Comparison of ENCODE assay signal across 14 cellular contexts in genomic region chr5:139416651-139417050, GRCh38. TPM values are rescaled to one million over a fixed set of nuclear protein-coding genes. Genes with fewer than 3 reads are reported as not detected.
DNase-seq lines count a peak whose midpoint lies in the region; FAIRE-seq lines count a peak whose summit lies in the region.
"Had no signal": no experiment of that assay in that cellular context is flagged by ENCODE, and none has a peak within 500 bp of the region (broad histone marks: within the 10 kb centered on the region; RNA-seq: fewer than 3 reads in every experiment).

No MANE protein-coding gene starts in this region.

- no peak overlapping the region for H3K4me3 ChIP-seq in skeletal muscle tissue (ENCODE audit: low read length in 3 of 3)
- H3K4me3 ChIP-seq: A549 had no signal

- no peaks in the 10 kb centered on the region for H3K27me3 ChIP-seq in skeletal muscle tissue (ENCODE audit: control insufficient read depth in 3 of 3, insufficient read depth in 3 of 3, low read length in 3 of 3)

- no peaks in the 10 kb centered on the region for H3K27me3 Mint-ChIP-seq in T-helper 2 cell treated with Interferon-gamma antibody and Interleukin-4, amounts not matched to agents 5 μg/mL and 100 μg/mL, for 36 hours (ENCODE audit: low read depth)
- H3K27me3 Mint-ChIP-seq: dendritic cell treated with granulocyte-macrophage colony-stimulating factor and Interleukin-4, amounts not matched to agents 40 ng/mL and 50 ng/mL, for 4 days had no signal

- peaks cover 51% of the 10 kb centered on the region for H3K4me1 Mint-ChIP-seq in T-helper 2 cell treated with Interferon-gamma antibody and Interleukin-4, amounts not matched to agents 5 μg/mL and 100 μg/mL, for 36 hours (ENCODE audit: low read depth)
- H3K4me1 Mint-ChIP-seq: immature natural killer cell had no signal

- peak overlapping the region; percentile 89 for H3K27ac Mint-ChIP-seq in T-helper 2 cell treated with Interferon-gamma antibody and Interleukin-4, amounts not matched to agents 5 μg/mL and 100 μg/mL, for 36 hours
- H3K27ac Mint-ChIP-seq: dendritic cell treated with granulocyte-macrophage colony-stimulating factor and Interleukin-4, amounts not matched to agents 40 ng/mL and 50 ng/mL, for 4 days; immature natural killer cell had no signal

- peaks cover 18% of the 10 kb centered on the region for H3K36me3 Mint-ChIP-seq in T-helper 2 cell treated with Interferon-gamma antibody and Interleukin-4, amounts not matched to agents 5 μg/mL and 100 μg/mL, for 36 hours (ENCODE audit: low read depth)

- FAIRE-seq in RCC 7860 (lab: Jason Lieb, UNC), result no peak
- FAIRE-seq: A549, HTR-8/SVneo had no signal

- H3K36me3 ChIP-seq in skeletal muscle tissue (ENCODE audit: control insufficient read depth in 3 of 3, insufficient read depth in 3 of 3, low read length in 3 of 3), result peaks cover 2 to 11% (median 3%) of the 10 kb centered on the region in 3 donors

- no peak for DNase-seq in T-helper 2 cell treated with Interferon-gamma antibody and Interleukin-4, amounts not matched to agents 5 μg/mL and 100 μg/mL, for 36 hours (ENCODE audit: low spot score)
- DNase-seq in T-helper 2 cell, result no peak
- peak; percentile 47 for DNase-seq in M059J (ENCODE audit: low read depth)
- no peak for DNase-seq in RCC 7860 (ENCODE audit: low spot score)
- DNase-seq in NCI-H526 (lab: John Stamatoyannopoulos, UW), result no peak
- no peak for DNase-seq in iPS-NIHi11 (ENCODE audit: low spot score)
- DNase-seq: immature natural killer cell, NCI-H526 treated with DMSO at 0.1 percent for 48 hours, SHP77 had no signal

- peaks cover 57 to 67% (median 61%) of the 10 kb centered on the region in 3 donors for H3K4me1 ChIP-seq in skeletal muscle tissue (ENCODE audit: control insufficient read depth in 3 of 3, insufficient read depth in 3 of 3, low read length in 3 of 3)
- H3K4me1 ChIP-seq: A549 had no signal

- no peaks in the 10 kb centered on the region for H3K9me3 Mint-ChIP-seq in T-helper 2 cell treated with Interferon-gamma antibody and Interleukin-4, amounts not matched to agents 5 μg/mL and 100 μg/mL, for 36 hours
- H3K9me3 Mint-ChIP-seq: dendritic cell treated with granulocyte-macrophage colony-stimulating factor and Interleukin-4, amounts not matched to agents 40 ng/mL and 50 ng/mL, for 4 days; immature natural killer cell had no signal

- no peaks in the 10 kb centered on the region for H3K9me3 ChIP-seq in skeletal muscle tissue (ENCODE audit: control insufficient read depth in 3 of 3, low read length in 3 of 3)
- H3K9me3 ChIP-seq: A549 had no signal

- H3K27ac ChIP-seq in cingulate gyrus (ENCODE audit: low read depth, low read length) (peak overlapping the region; percentile 42), skeletal muscle tissue (ENCODE audit: low read depth, low read length) (peak overlapping the region; percentile 87)
- H3K27ac ChIP-seq: A549 had no signal

- no peak overlapping the region for H3K4me3 Mint-ChIP-seq in T-helper 2 cell treated with Interferon-gamma antibody and Interleukin-4, amounts not matched to agents 5 μg/mL and 100 μg/mL, for 36 hours
- H3K4me3 Mint-ChIP-seq: dendritic cell treated with granulocyte-macrophage colony-stimulating factor and Interleukin-4, amounts not matched to agents 40 ng/mL and 50 ng/mL, for 4 days; immature natural killer cell had no signal

- peak overlapping the region in 1 of 3 donors; percentile 10 for H3K9ac ChIP-seq in skeletal muscle tissue (ENCODE audit: low read depth in 1 of 3, low read length in 3 of 3)

RNA-seq across cellular contexts. Expression of gene SPATA24, which starts 12.8 kb away (rescaled TPM):
- 6.3 and 12.5 TPM in 2 replicates for total RNA-seq in M059J (2014; rRNA removed; shearing (Covaris generic))
- 12.0 TPM for total RNA-seq in skeletal muscle tissue

RNA-seq across cellular contexts. Expression of gene PROB1, which starts 21.7 kb away (rescaled TPM):
- 0.15 and 0.81 TPM in 2 replicates for total RNA-seq in M059J (2014; rRNA removed; shearing (Covaris generic))
- 23.5 TPM for total RNA-seq in skeletal muscle tissue

RNA-seq across cellular contexts. Expression of gene DNAJC18, which starts 22.7 kb away (rescaled TPM):
- 12.1 and 16.0 TPM in 2 replicates for total RNA-seq in M059J (2014; rRNA removed; shearing (Covaris generic))
- total RNA-seq in skeletal muscle tissue, result 16.2 TPM

RNA-seq across cellular contexts. Expression of gene MZB1, which starts 26.9 kb away (rescaled TPM):
- not detected in 2 replicates for total RNA-seq in M059J (2014; rRNA removed; shearing (Covaris generic))
- 0.52 TPM for total RNA-seq in skeletal muscle tissue

RNA-seq across cellular contexts. Expression of gene SLC23A1, which starts 33.6 kb away (rescaled TPM):
- not detected in 2 replicates for total RNA-seq in M059J (2014; rRNA removed; shearing (Covaris generic))
- not detected for total RNA-seq in skeletal muscle tissue

Comparison
In these comparisons a context has a peak if more than half of its experiments do, and no peak if none do; other contexts are left out.
1. RNA of gene PROB1, which starts 21.7 kb away (total RNA-seq): 23.5 TPM in skeletal muscle tissue (single experiment); 0.15 to 0.81 TPM in M059J; every median in the first group is over 10 times any median in the second.